Comparison of ENCODE assay signal across 43 cellular contexts in genomic region chr18:63567825-63568224, GRCh38. TPM values are rescaled to one million over a fixed set of nuclear protein-coding genes. Genes with fewer than 3 reads are reported as not detected.
"Had no signal": no experiment of that assay in that cellular context is flagged by ENCODE, and none has a peak within 500 bp of the region (broad histone marks: within the 10 kb centered on the region; RNA-seq: fewer than 3 reads in every experiment).

No MANE protein-coding gene starts in this region.

- ATAC-seq: activated naive CD4-positive, alpha-beta T cell treated with anti-CD3 and anti-CD28 coated beads, Interleukin-2, amount 50 U/mL, for 72 hours; activated naive CD8-positive, alpha-beta T cell treated with anti-CD3 and anti-CD28 coated beads, Interleukin-2, amount 50 U/mL, for 24 hours; activated T-cell treated with anti-CD3 and anti-CD28 coated beads, Interleukin-2, amount 50 U/mL, for 4 hours; activated T-cell treated with anti-CD3 and anti-CD28 coated beads, Interleukin-2, amount 50 U/mL, for 72 hours; activated T-helper 17 cell treated with anti-CD3 and anti-CD28 coated beads, Interleukin-2, amount 50 U/mL, for 72 hours; body of pancreas had no signal

- FAIRE-seq: astrocyte had no signal

- H3K4me1 ChIP-seq: adrenal gland, ascending aorta, body of pancreas, breast epithelium had no signal

- H3K4me1 Mint-ChIP-seq: activated naive CD4-positive, alpha-beta T cell treated with anti-CD3 and anti-CD28 coated beads, Interleukin-2, amount 10 ng/mL, durations not matched to agents 7 days and 5 days; activated naive CD4-positive, alpha-beta T cell treated with anti-CD3 and anti-CD28 coated beads, Interleukin-2, amount 50 U/mL, for 24 hours; activated naive CD8-positive, alpha-beta T cell treated with anti-CD3 and anti-CD28 coated beads for 36 hours; activated naive CD8-positive, alpha-beta T cell treated with anti-CD3 and anti-CD28 coated beads, Interleukin-2, amount 10 ng/mL, durations not matched to agents 7 days and 5 days; activated naive CD8-positive, alpha-beta T cell treated with anti-CD3 and anti-CD28 coated beads, Interleukin-2, amount 50 U/mL, for 24 hours; activated T-helper 17 cell treated with anti-CD3 and anti-CD28 coated beads, Interleukin-2, amount 50 U/mL, for 72 hours; central memory CD8-positive, alpha-beta T cell had no signal

- H3K9me3 ChIP-seq: adrenal gland, ascending aorta, body of pancreas, breast epithelium had no signal

- H3K27ac ChIP-seq: adrenal gland, ascending aorta, body of pancreas, brain microvascular endothelial cell, breast epithelium, cardiac muscle cell had no signal

- H3K4me3 Mint-ChIP-seq: activated naive CD4-positive, alpha-beta T cell treated with anti-CD3 and anti-CD28 coated beads for 36 hours; activated naive CD4-positive, alpha-beta T cell treated with anti-CD3 and anti-CD28 coated beads, Interleukin-2, amount 10 ng/mL, durations not matched to agents 7 days and 5 days; activated naive CD4-positive, alpha-beta T cell treated with anti-CD3 and anti-CD28 coated beads, Interleukin-2, amount 50 U/mL, for 24 hours; activated naive CD8-positive, alpha-beta T cell; activated naive CD8-positive, alpha-beta T cell treated with anti-CD3 and anti-CD28 coated beads for 36 hours; activated naive CD8-positive, alpha-beta T cell treated with anti-CD3 and anti-CD28 coated beads, Interleukin-2, amount 10 ng/mL, durations not matched to agents 7 days and 5 days; activated naive CD8-positive, alpha-beta T cell treated with anti-CD3 and anti-CD28 coated beads, Interleukin-2, amount 50 U/mL, for 24 hours; activated T-cell treated with anti-CD3 and anti-CD28 coated beads, Interleukin-2, amount 50 U/mL, for 24 hours; activated T-cell treated with anti-CD3 and anti-CD28 coated beads, Interleukin-2, amount 50 U/mL, for 4 hours; activated T-cell treated with anti-CD3 and anti-CD28 coated beads, Interleukin-2, amount 50 U/mL, for 72 hours; activated T-helper 1 cell treated with anti-CD3 and anti-CD28 coated beads, Interleukin-12 subunit alpha, Interleukin-12 subunit beta, Interleukin-2, Interleukin-4 antibody, amounts not matched to agents 30 ng/mL and 10 ng/mL and 1 ng/mL, durations not matched to agents 14 hours and 24 hours and 36 hours; activated T-helper 17 cell treated with anti-CD3 and anti-CD28 coated beads, Interleukin-2, amount 50 U/mL, for 72 hours; brain; central memory CD8-positive, alpha-beta T cell had no signal

- DNase-seq: activated effector memory CD4-positive, alpha-beta T cell treated with anti-CD3 and anti-CD28 coated beads, Interleukin-2, amount 50 U/mL, for 16 hours; activated effector memory CD4-positive, alpha-beta T cell treated with Interleukin-2 at 50 U/mL for 16 hours; activated gamma-delta T cell; activated gamma-delta T cell treated with Interleukin-2 at 50 U/mL for 16 hours; activated naive CD4-positive, alpha-beta T cell; activated naive CD4-positive, alpha-beta T cell treated with anti-CD3 and anti-CD28 coated beads for 36 hours; activated naive CD4-positive, alpha-beta T cell treated with anti-CD3 and anti-CD28 coated beads, Interleukin-2, amount 10 ng/mL, durations not matched to agents 7 days and 5 days; activated naive CD4-positive, alpha-beta T cell treated with anti-CD3 and anti-CD28 coated beads, Interleukin-2, amount 50 U/mL, for 16 hours; activated naive CD4-positive, alpha-beta T cell treated with Interleukin-2 at 50 U/mL for 16 hours; activated naive CD8-positive, alpha-beta T cell treated with anti-CD3 and anti-CD28 coated beads for 36 hours; activated naive CD8-positive, alpha-beta T cell treated with anti-CD3 and anti-CD28 coated beads, Interleukin-2, amount 10 ng/mL, durations not matched to agents 7 days and 5 days; activated naive CD8-positive, alpha-beta T cell treated with anti-CD3 and anti-CD28 coated beads, Interleukin-2, amount 50 U/mL, for 24 hours; activated T-cell treated with anti-CD3 and anti-CD28 coated beads for 4 hours; activated T-cell treated with anti-CD3 and anti-CD28 coated beads, Interleukin-2, amount 50 U/mL, for 1 hour; activated T-cell treated with anti-CD3 and anti-CD28 coated beads, Interleukin-2, amount 50 U/mL, for 24 hours; activated T-cell treated with anti-CD3 and anti-CD28 coated beads, Interleukin-2, amount 50 U/mL, for 4 hours; activated T-cell treated with anti-CD3 and anti-CD28 coated beads, Interleukin-2, amount 50 U/mL, for 48 hours; activated T-cell treated with anti-CD3 and anti-CD28 coated beads, Interleukin-2, amount 50 U/mL, for 72 hours; adrenal gland; amniotic stem cell; amygdala; anterior cingulate cortex; aorta; brain microvascular endothelial cell; caudate nucleus; cerebellar nuclear complex had no signal

- H3K27ac Mint-ChIP-seq: activated naive CD4-positive, alpha-beta T cell treated with anti-CD3 and anti-CD28 coated beads for 36 hours; activated naive CD4-positive, alpha-beta T cell treated with anti-CD3 and anti-CD28 coated beads, Interleukin-2, amount 10 ng/mL, durations not matched to agents 7 days and 5 days; activated naive CD4-positive, alpha-beta T cell treated with anti-CD3 and anti-CD28 coated beads, Interleukin-2, amount 50 U/mL, for 24 hours; activated naive CD4-positive, alpha-beta T cell treated with anti-CD3 and anti-CD28 coated beads, Interleukin-2, amount 50 U/mL, for 72 hours; activated naive CD8-positive, alpha-beta T cell; activated naive CD8-positive, alpha-beta T cell treated with anti-CD3 and anti-CD28 coated beads for 36 hours; activated naive CD8-positive, alpha-beta T cell treated with anti-CD3 and anti-CD28 coated beads, Interleukin-2, amount 10 ng/mL, durations not matched to agents 7 days and 5 days; activated naive CD8-positive, alpha-beta T cell treated with anti-CD3 and anti-CD28 coated beads, Interleukin-2, amount 50 U/mL, for 24 hours; activated T-cell treated with anti-CD3 and anti-CD28 coated beads, Interleukin-2, amount 50 U/mL, for 24 hours; activated T-cell treated with anti-CD3 and anti-CD28 coated beads, Interleukin-2, amount 50 U/mL, for 72 hours; activated T-helper 1 cell treated with anti-CD3 and anti-CD28 coated beads, Interleukin-12 subunit alpha, Interleukin-12 subunit beta, Interleukin-2, Interleukin-4 antibody, amounts not matched to agents 30 ng/mL and 10 ng/mL and 1 ng/mL, durations not matched to agents 14 hours and 24 hours and 36 hours; activated T-helper 17 cell treated with anti-CD3 and anti-CD28 coated beads, Interleukin-2, amount 50 U/mL, for 72 hours; activated T-helper 2 cell treated with anti-CD3 and anti-CD28 coated beads, Interferon-gamma antibody, Interleukin-2, Interleukin-4, amounts not matched to agents 10 μg/mL and 5 μg/mL and 100 μg/mL, durations not matched to agents 14 hours and 24 hours and 36 hours; brain had no signal

- H3K36me3 ChIP-seq: adrenal gland, ascending aorta, brain microvascular endothelial cell, breast epithelium, cardiac muscle cell had no signal

- H3K36me3 Mint-ChIP-seq: activated naive CD4-positive, alpha-beta T cell treated with anti-CD3 and anti-CD28 coated beads, Interleukin-2, amount 10 ng/mL, durations not matched to agents 7 days and 5 days; activated naive CD4-positive, alpha-beta T cell treated with anti-CD3 and anti-CD28 coated beads, Interleukin-2, amount 50 U/mL, for 24 hours; activated naive CD4-positive, alpha-beta T cell treated with anti-CD3 and anti-CD28 coated beads, Interleukin-2, amount 50 U/mL, for 72 hours; activated naive CD8-positive, alpha-beta T cell; activated naive CD8-positive, alpha-beta T cell treated with anti-CD3 and anti-CD28 coated beads for 36 hours; activated naive CD8-positive, alpha-beta T cell treated with anti-CD3 and anti-CD28 coated beads, Interleukin-2, amount 10 ng/mL, durations not matched to agents 7 days and 5 days; brain had no signal

- H3K9me3 Mint-ChIP-seq: activated naive CD4-positive, alpha-beta T cell treated with anti-CD3 and anti-CD28 coated beads for 36 hours; activated naive CD4-positive, alpha-beta T cell treated with anti-CD3 and anti-CD28 coated beads, Interleukin-2, amount 10 ng/mL, durations not matched to agents 7 days and 5 days; activated naive CD4-positive, alpha-beta T cell treated with anti-CD3 and anti-CD28 coated beads, Interleukin-2, amount 50 U/mL, for 24 hours; activated naive CD4-positive, alpha-beta T cell treated with anti-CD3 and anti-CD28 coated beads, Interleukin-2, amount 50 U/mL, for 72 hours; activated naive CD8-positive, alpha-beta T cell treated with anti-CD3 and anti-CD28 coated beads for 36 hours; activated naive CD8-positive, alpha-beta T cell treated with anti-CD3 and anti-CD28 coated beads, Interleukin-2, amount 10 ng/mL, durations not matched to agents 7 days and 5 days; activated naive CD8-positive, alpha-beta T cell treated with anti-CD3 and anti-CD28 coated beads, Interleukin-2, amount 50 U/mL, for 24 hours; activated T-cell treated with anti-CD3 and anti-CD28 coated beads, Interleukin-2, amount 50 U/mL, for 24 hours; activated T-cell treated with anti-CD3 and anti-CD28 coated beads, Interleukin-2, amount 50 U/mL, for 4 hours; activated T-cell treated with anti-CD3 and anti-CD28 coated beads, Interleukin-2, amount 50 U/mL, for 72 hours; activated T-helper 1 cell treated with anti-CD3 and anti-CD28 coated beads, Interleukin-12 subunit alpha, Interleukin-12 subunit beta, Interleukin-2, Interleukin-4 antibody, amounts not matched to agents 30 ng/mL and 10 ng/mL and 1 ng/mL, durations not matched to agents 14 hours and 24 hours and 36 hours; activated T-helper 17 cell treated with anti-CD3 and anti-CD28 coated beads, Interleukin-2, amount 50 U/mL, for 72 hours; activated T-helper 2 cell treated with anti-CD3 and anti-CD28 coated beads, Interferon-gamma antibody, Interleukin-2, Interleukin-4, amounts not matched to agents 10 μg/mL and 5 μg/mL and 100 μg/mL, durations not matched to agents 14 hours and 24 hours and 36 hours; central memory CD8-positive, alpha-beta T cell had no signal

- H3K27me3 ChIP-seq: ascending aorta, body of pancreas, brain microvascular endothelial cell, breast epithelium, cardiac muscle cell had no signal

- H3K4me3 ChIP-seq: adrenal gland, ascending aorta, body of pancreas, breast epithelium, cardiac muscle cell had no signal

RNA-seq across cellular contexts. Expression of gene SERPINB13, which starts 19.3 kb away (rescaled TPM):
- total RNA-seq: activated naive CD4-positive, alpha-beta T cell treated with anti-CD3 and anti-CD28 coated beads for 36 hours; activated naive CD4-positive, alpha-beta T cell treated with anti-CD3 and anti-CD28 coated beads, Interleukin-2, amount 50 U/mL, for 72 hours; activated naive CD8-positive, alpha-beta T cell treated with anti-CD3 and anti-CD28 coated beads for 36 hours; activated naive CD8-positive, alpha-beta T cell treated with anti-CD3 and anti-CD28 coated beads, Interleukin-2, amount 10 ng/mL, durations not matched to agents 7 days and 5 days; activated T-cell treated with anti-CD3 and anti-CD28 coated beads, Interleukin-2, amount 50 U/mL, for 4 hours; activated T-cell treated with anti-CD3 and anti-CD28 coated beads, Interleukin-2, amount 50 U/mL, for 72 hours; activated T-helper 1 cell treated with anti-CD3 and anti-CD28 coated beads, Interleukin-12 subunit alpha, Interleukin-12 subunit beta, Interleukin-2, Interleukin-4 antibody, amounts not matched to agents 30 ng/mL and 10 ng/mL and 1 ng/mL, durations not matched to agents 14 hours and 24 hours and 36 hours; activated T-helper 17 cell treated with anti-CD3 and anti-CD28 coated beads, Interleukin-2, amount 50 U/mL, for 72 hours; activated T-helper 2 cell treated with anti-CD3 and anti-CD28 coated beads, Interferon-gamma antibody, Interleukin-2, Interleukin-4, amounts not matched to agents 10 μg/mL and 5 μg/mL and 100 μg/mL, durations not matched to agents 14 hours and 24 hours and 36 hours; adrenal gland; aorta; ascending aorta; astrocyte; body of pancreas; breast epithelium; cardiac muscle cell; cardiac septum; cerebellum; chondrocyte had no signal
- polyA plus RNA-seq: cardiac muscle cell had no signal

RNA-seq across cellular contexts. Expression of gene SERPINB12, which starts 25.7 kb away (rescaled TPM):
- total RNA-seq: activated naive CD4-positive, alpha-beta T cell treated with anti-CD3 and anti-CD28 coated beads for 36 hours; activated naive CD4-positive, alpha-beta T cell treated with anti-CD3 and anti-CD28 coated beads, Interleukin-2, amount 50 U/mL, for 72 hours; activated naive CD8-positive, alpha-beta T cell treated with anti-CD3 and anti-CD28 coated beads for 36 hours; activated naive CD8-positive, alpha-beta T cell treated with anti-CD3 and anti-CD28 coated beads, Interleukin-2, amount 10 ng/mL, durations not matched to agents 7 days and 5 days; activated T-cell treated with anti-CD3 and anti-CD28 coated beads, Interleukin-2, amount 50 U/mL, for 4 hours; activated T-cell treated with anti-CD3 and anti-CD28 coated beads, Interleukin-2, amount 50 U/mL, for 72 hours; activated T-helper 1 cell treated with anti-CD3 and anti-CD28 coated beads, Interleukin-12 subunit alpha, Interleukin-12 subunit beta, Interleukin-2, Interleukin-4 antibody, amounts not matched to agents 30 ng/mL and 10 ng/mL and 1 ng/mL, durations not matched to agents 14 hours and 24 hours and 36 hours; activated T-helper 17 cell treated with anti-CD3 and anti-CD28 coated beads, Interleukin-2, amount 50 U/mL, for 72 hours; activated T-helper 2 cell treated with anti-CD3 and anti-CD28 coated beads, Interferon-gamma antibody, Interleukin-2, Interleukin-4, amounts not matched to agents 10 μg/mL and 5 μg/mL and 100 μg/mL, durations not matched to agents 14 hours and 24 hours and 36 hours; adrenal gland; aorta; astrocyte; body of pancreas; breast epithelium; cardiac muscle cell; cardiac septum; cerebellum; chondrocyte had no signal
- polyA plus RNA-seq: adipose tissue, adrenal gland, aorta, cardiac muscle cell had no signal
